Comparison of ENCODE assay signal across 21 cellular contexts in genomic region chr12:54038760-54039414, GRCh38. TPM values are rescaled to one million over a fixed set of nuclear protein-coding genes. Genes with fewer than 3 reads are reported as not detected.
DNase-seq lines count a peak whose midpoint lies in the region; ATAC-seq and TF ChIP-seq lines count a peak whose summit lies in the region.
"Had no signal": no experiment of that assay in that cellular context is flagged by ENCODE, and none has a peak within 500 bp of the region (broad histone marks: within the 10 kb centered on the region; RNA-seq: fewer than 3 reads in every experiment).

No MANE protein-coding gene starts in this region.

- CTCF ChIA-PET in activated CD4-positive, alpha-beta memory T cell treated with anti-CD3 and anti-CD28 coated beads for 36 hours (lab: Charles Lee) = interaction anchor here (1.0 kb wide), 1 partner anchor 153 kb away, joined by 5 read pairs; no protein-coding TSS in a partner anchor

- DNase-seq in NCI-H1417 (lab: John Stamatoyannopoulos, UW) = peak in 2 of 3 experiments; percentile 22 to 51
- DNase-seq in NCI-H1417 treated with DMSO at 0.1 percent for 48 hours (lab: John Stamatoyannopoulos, UW) = no peak
- DNase-seq in epithelial cell of prostate (ENCODE audit: low read depth, low spot score) = peak; percentile 20
- peak; percentile 25 for DNase-seq in nephron progenitor cell
- DNase-seq in type B pancreatic cell (ENCODE audit: extremely low spot score, unreplicated experiment) = no peak
- DNase-seq in HAP-1 (ENCODE audit: low spot score in 2 of 2) = no peak
- DNase-seq in T-helper 17 cell = no peak
- DNase-seq in activated CD4-positive, alpha-beta memory T cell treated with anti-CD3 and anti-CD28 coated beads for 36 hours = no peak
- DNase-seq: activated gamma-delta T cell, Kasumi-1, left lung, NCI-H1930, NCI-H526 treated with DMSO at 0.1 percent for 48 hours, trophoblast cell had no signal

- H3K9me3 ChIP-seq in HAP-1 (no peaks in the 10 kb centered on the region), T-helper 17 cell (ENCODE audit: control insufficient read depth, low read length, poor library complexity, severe bottlenecking) (no peaks in the 10 kb centered on the region)
- H3K9me3 ChIP-seq: A549, left lung, Peyer's patch, right atrium auricular region had no signal

- no peak overlapping the region for H3K4me3 ChIP-seq in HAP-1
- H3K4me3 ChIP-seq: A549, left lung, Peyer's patch, right atrium auricular region had no signal

- H3K27ac Mint-ChIP-seq in nephron progenitor cell (peak overlapping the region; percentile 99), type B pancreatic cell (peak overlapping the region; percentile 76), T-helper 17 cell (no peak overlapping the region)
- H3K27ac Mint-ChIP-seq in activated CD4-positive, alpha-beta memory T cell treated with anti-CD3 and anti-CD28 coated beads for 36 hours = no peak overlapping the region
- H3K27ac Mint-ChIP-seq: WTC11 had no signal

- peaks cover 6% of the 10 kb centered on the region for H3K27me3 Mint-ChIP-seq in nephron progenitor cell (ENCODE audit: low read depth, poor library complexity)
- peaks cover 48% of the 10 kb centered on the region for H3K27me3 Mint-ChIP-seq in type B pancreatic cell
- peaks cover 87% of the 10 kb centered on the region for H3K27me3 Mint-ChIP-seq in T-helper 17 cell
- H3K27me3 Mint-ChIP-seq in activated CD4-positive, alpha-beta memory T cell treated with anti-CD3 and anti-CD28 coated beads for 36 hours = peaks cover 68% of the 10 kb centered on the region

- in situ Hi-C loops in HAP-1 (cut with MboI; ENCODE audit: low sequenced_read_pairs) = no loop called here

- peaks cover 14% of the 10 kb centered on the region for H3K4me1 ChIP-seq in HAP-1

- ATAC-seq in T-helper 17 cell = no peak
- ATAC-seq: A549 had no signal

- H3K36me3 ChIP-seq in HAP-1 (replicated peaks) = no peaks in the 10 kb centered on the region
- H3K36me3 ChIP-seq: left lung, Peyer's patch, right atrium auricular region had no signal

- intact Hi-C loops in activated CD4-positive, alpha-beta memory T cell treated with anti-CD3 and anti-CD28 coated beads for 36 hours (cut with micrococcal nuclease) = no loop called here

- peaks cover 87% of the 10 kb centered on the region for H3K27me3 ChIP-seq in HAP-1 (ENCODE audit: low read depth)
- H3K27me3 ChIP-seq: Peyer's patch had no signal

- H3K36me3 Mint-ChIP-seq in nephron progenitor cell (ENCODE audit: low read depth) (peaks cover 34% of the 10 kb centered on the region), type B pancreatic cell (peaks cover 10% of the 10 kb centered on the region), T-helper 17 cell (ENCODE audit: low read depth) (peaks cover 3% of the 10 kb centered on the region)
- H3K36me3 Mint-ChIP-seq in activated CD4-positive, alpha-beta memory T cell treated with anti-CD3 and anti-CD28 coated beads for 36 hours = no peaks in the 10 kb centered on the region
- H3K36me3 Mint-ChIP-seq: WTC11 had no signal

- H3K4me3 Mint-ChIP-seq in nephron progenitor cell = peak overlapping the region; percentile 95
- H3K4me3 Mint-ChIP-seq in type B pancreatic cell = peak overlapping the region; percentile 89
- no peak overlapping the region for H3K4me3 Mint-ChIP-seq in T-helper 17 cell
- H3K4me3 Mint-ChIP-seq in activated CD4-positive, alpha-beta memory T cell treated with anti-CD3 and anti-CD28 coated beads for 36 hours = no peak overlapping the region
- H3K4me3 Mint-ChIP-seq: WTC11 had no signal

- POLR2A ChIA-PET in activated CD4-positive, alpha-beta memory T cell treated with anti-CD3 and anti-CD28 coated beads for 36 hours (lab: Charles Lee) = no interaction called here

- TF ChIP-seq CTCF in nephron progenitor cell (IDR thresholded peaks at IDR 0.05) (no peak), type B pancreatic cell (conservative IDR thresholded peaks at IDR 0.05) (no peak)

- H3K9me3 Mint-ChIP-seq in nephron progenitor cell (no peaks in the 10 kb centered on the region), type B pancreatic cell (no peaks in the 10 kb centered on the region)
- no peaks in the 10 kb centered on the region for H3K9me3 Mint-ChIP-seq in activated CD4-positive, alpha-beta memory T cell treated with anti-CD3 and anti-CD28 coated beads for 36 hours
- H3K9me3 Mint-ChIP-seq: WTC11 had no signal

- H3K27ac ChIP-seq in epithelial cell of prostate = no peak overlapping the region
- H3K27ac ChIP-seq: A549, C4-2B, left lung, right atrium auricular region had no signal

- H3K4me1 Mint-ChIP-seq in nephron progenitor cell (peaks cover 92% of the 10 kb centered on the region), type B pancreatic cell (ENCODE audit: unreplicated experiment) (peaks cover 71% of the 10 kb centered on the region), T-helper 17 cell (peaks cover 5% of the 10 kb centered on the region)
- peaks cover 4% of the 10 kb centered on the region for H3K4me1 Mint-ChIP-seq in activated CD4-positive, alpha-beta memory T cell treated with anti-CD3 and anti-CD28 coated beads for 36 hours (ENCODE audit: low read depth)

RNA-seq across cellular contexts. Expression of gene HOXC5, which starts 6.0 kb away (rescaled TPM):
- total RNA-seq in type B pancreatic cell (ENCODE audit: low replicate concordance) (1.9 and 56.9 TPM in 2 replicates), T-helper 17 cell (not detected)
- not detected for total RNA-seq in activated CD4-positive, alpha-beta memory T cell treated with anti-CD3 and anti-CD28 coated beads for 36 hours
- total RNA-seq: astrocyte, Peyer's patch, WTC11 had no signal

RNA-seq across cellular contexts. Expression of gene HOXC6, which starts 10.6 kb away (rescaled TPM):
- total RNA-seq in type B pancreatic cell (ENCODE audit: low replicate concordance) = 4.8 and 23.0 TPM in 2 replicates
- not detected for total RNA-seq in T-helper 17 cell
- not detected for total RNA-seq in activated CD4-positive, alpha-beta memory T cell treated with anti-CD3 and anti-CD28 coated beads for 36 hours
- total RNA-seq: astrocyte, right atrium auricular region, WTC11 had no signal

RNA-seq across cellular contexts. Expression of gene HOXC4, which starts 14.7 kb away (rescaled TPM):
- 6.7 and 47.9 TPM in 2 replicates for total RNA-seq in type B pancreatic cell (ENCODE audit: low replicate concordance)
- not detected for total RNA-seq in T-helper 17 cell
- total RNA-seq in activated CD4-positive, alpha-beta memory T cell treated with anti-CD3 and anti-CD28 coated beads for 36 hours = under 1 TPM in 1 of 2 experiments, not detected in 1; 0.17 TPM
- total RNA-seq: astrocyte had no signal

RNA-seq across cellular contexts. Expression of gene HOXC8, which starts 30.1 kb away (rescaled TPM):
- total RNA-seq in type B pancreatic cell (ENCODE audit: low replicate concordance) = 0.77 and 1.5 TPM in 2 replicates
- not detected for total RNA-seq in T-helper 17 cell
- total RNA-seq in activated CD4-positive, alpha-beta memory T cell treated with anti-CD3 and anti-CD28 coated beads for 36 hours = not detected
- total RNA-seq: astrocyte, fibroblast of lung, right atrium auricular region, WTC11 had no signal

RNA-seq across cellular contexts. Expression of gene HOXC9, which starts 38.9 kb away (rescaled TPM):
- total RNA-seq in type B pancreatic cell (ENCODE audit: low replicate concordance) = 0.27 and 0.36 TPM in 2 replicates
- not detected for total RNA-seq in T-helper 17 cell
- total RNA-seq in activated CD4-positive, alpha-beta memory T cell treated with anti-CD3 and anti-CD28 coated beads for 36 hours = not detected
- total RNA-seq: astrocyte, fibroblast of lung, right atrium auricular region, WTC11 had no signal

Comparison
In these comparisons a context has a peak if more than half of its experiments do, and no peak if none do; other contexts are left out.
1. DNase-seq: peak in NCI-H1417 (2 of 3), epithelial cell of prostate (single experiment) and nephron progenitor cell (single experiment); none in NCI-H1417 treated with DMSO at 0.1 percent for 48 hours (single experiment), type B pancreatic cell (single experiment), HAP-1 (0 of 2), T-helper 17 cell (0 of 3) and activated CD4-positive, alpha-beta memory T cell treated with anti-CD3 and anti-CD28 coated beads for 36 hours (single experiment).
2. H3K27ac Mint-ChIP-seq: peak in nephron progenitor cell (single experiment) and type B pancreatic cell (single experiment); none in T-helper 17 cell (single experiment) and activated CD4-positive, alpha-beta memory T cell treated with anti-CD3 and anti-CD28 coated beads for 36 hours (single experiment).
3. H3K4me3 Mint-ChIP-seq: peak in nephron progenitor cell (single experiment) and type B pancreatic cell (single experiment); none in T-helper 17 cell (single experiment) and activated CD4-positive, alpha-beta memory T cell treated with anti-CD3 and anti-CD28 coated beads for 36 hours (single experiment).